In genomic region chr2:241309684-241310117, GRCh38 we compare ENCODE assay signal across 9 cellular contexts. TPM values are rescaled to one million over a fixed set of nuclear protein-coding genes. Genes with fewer than 3 reads are reported as not detected.
DNase-seq lines count a peak whose midpoint lies in the region; ATAC-seq, FAIRE-seq and TF ChIP-seq lines count a peak whose summit lies in the region.
"Had no signal": no experiment of that assay in that cellular context is flagged by ENCODE, and none has a peak within 500 bp of the region (broad histone marks: within the 10 kb centered on the region; RNA-seq: fewer than 3 reads in every experiment).

No MANE protein-coding gene starts in this region.

- no peaks in the 10 kb centered on the region for H3K27me3 ChIP-seq in CD4-positive, CD25-positive, alpha-beta regulatory T cell (ENCODE audit: control insufficient read depth, insufficient read depth, low read length)
- H3K27me3 ChIP-seq in OCI-LY3 (ENCODE audit: low read depth, low read length) (no peaks in the 10 kb centered on the region), right lobe of liver (no peaks in the 10 kb centered on the region)

- 0 out of 2 replicates have a peak overlapping the region, but pooled peaks have one; percentile 9 for H3K9ac ChIP-seq in OCI-LY3 (ENCODE audit: low read length)

- peak overlapping the region; percentile 42 for H3K27ac ChIP-seq in CD4-positive, CD25-positive, alpha-beta regulatory T cell (ENCODE audit: insufficient read depth, low read length, poor library complexity, severe bottlenecking)
- H3K27ac ChIP-seq in OCI-LY3 (ENCODE audit: low read length) (peak overlapping the region; percentile 22; the same call in 1 of the 2 replicates), right lobe of liver (peak overlapping the region in 1 of 3 donors; percentile 29)

- no peaks in the 10 kb centered on the region for H3K9me3 ChIP-seq in CD4-positive, CD25-positive, alpha-beta regulatory T cell (ENCODE audit: control insufficient read depth in 2 of 2, low read length in 2 of 2)
- H3K9me3 ChIP-seq in OCI-LY3 (ENCODE audit: insufficient read depth, low read length) (no peaks in the 10 kb centered on the region), right lobe of liver (no peaks in the 10 kb centered on the region)

- H3K4me1 ChIP-seq in CD4-positive, CD25-positive, alpha-beta regulatory T cell (ENCODE audit: control insufficient read depth, insufficient read depth, low read length, poor library complexity, severe bottlenecking) = peaks cover 31% of the 10 kb centered on the region
- H3K4me1 ChIP-seq in OCI-LY3 (ENCODE audit: low read length) = peaks cover 36% of the 10 kb centered on the region
- H3K4me1 ChIP-seq in right lobe of liver = peaks cover 0 to 64% (median 20%) of the 10 kb centered on the region in 4 donors

- H2AFZ ChIP-seq in OCI-LY3 (ENCODE audit: low read depth, low read length) = no peak overlapping the region

- peak overlapping the region; percentile 40; the same call in 1 of the 2 replicates for H3K4me2 ChIP-seq in OCI-LY3 (ENCODE audit: low read length)

- H3K36me3 ChIP-seq in CD4-positive, CD25-positive, alpha-beta regulatory T cell (ENCODE audit: control insufficient read depth, insufficient read depth, low read length) = peaks cover 3% of the 10 kb centered on the region
- H3K36me3 ChIP-seq in OCI-LY3 (replicated peaks; ENCODE audit: low read depth, low read length) (no peaks in the 10 kb centered on the region), right lobe of liver (peaks cover 0 to 3% (median 0%) of the 10 kb centered on the region in 4 donors)

- DNase-seq in CD4-positive, CD25-positive, alpha-beta regulatory T cell = peak; percentile 10 to 79 (median 32)
- DNase-seq in H54 (ENCODE audit: insufficient read length, low spot score) = peak; percentile 38
- DNase-seq in activated T-helper 1 cell treated with anti-CD3 and anti-CD28 coated beads, Interleukin-12 subunit alpha, Interleukin-12 subunit beta, Interleukin-2, Interleukin-4 antibody, amounts not matched to agents 30 ng/mL and 10 ng/mL and 1 ng/mL, durations not matched to agents 14 hours and 24 hours and 36 hours (ENCODE audit: low spot score) = peak; percentile 57
- DNase-seq in right lobe of liver = no peak
- peak in 5 of 6 experiments; percentile 24 to 53 (median 37) for DNase-seq in stimulated activated naive CD4-positive, alpha-beta T cell (lab: John Stamatoyannopoulos, UW)
- no peak for DNase-seq in NCI-H128 (lab: John Stamatoyannopoulos, UW; ENCODE audit: unreplicated experiment)
- DNase-seq in NCI-H1048 (lab: John Stamatoyannopoulos, UW) = no peak

- TF ChIP-seq CTCF in OCI-LY3 (IDR thresholded peaks at IDR 0.05; ENCODE audit: low read depth, low read length) (no peak), right lobe of liver (IDR thresholded peaks at IDR 0.05) (no peak)

- TF ChIP-seq POLR2A in H54 (IDR thresholded peaks at IDR 0.05; ENCODE audit: low read depth, low read length) (no peak), right lobe of liver (IDR thresholded peaks at IDR 0.05) (no peak)

- intact Hi-C loops in activated T-helper 1 cell treated with anti-CD3 and anti-CD28 coated beads, Interleukin-12 subunit alpha, Interleukin-12 subunit beta, Interleukin-2, Interleukin-4 antibody, amounts not matched to agents 30 ng/mL and 10 ng/mL and 1 ng/mL, durations not matched to agents 14 hours and 24 hours and 36 hours (cut with micrococcal nuclease) = no loop called here
- intact Hi-C loops in right lobe of liver (cut with DNase I) = no loop called here

- peak; percentile 93 to 96 for ATAC-seq in CD4-positive, CD25-positive, alpha-beta regulatory T cell (ENCODE audit: low read depth in 2 of 2)
- peak; percentile 28 to 53 (median 48) for ATAC-seq in right lobe of liver

- peaks cover 11% of the 10 kb centered on the region for H3K36me3 Mint-ChIP-seq in CD4-positive, CD25-positive, alpha-beta regulatory T cell
- H3K36me3 Mint-ChIP-seq in activated T-helper 1 cell treated with anti-CD3 and anti-CD28 coated beads, Interleukin-12 subunit alpha, Interleukin-12 subunit beta, Interleukin-2, Interleukin-4 antibody, amounts not matched to agents 30 ng/mL and 10 ng/mL and 1 ng/mL, durations not matched to agents 14 hours and 24 hours and 36 hours (ENCODE audit: low read depth) = peaks cover 22% of the 10 kb centered on the region

- no peak for FAIRE-seq in H54 (lab: Jason Lieb, UNC)
- FAIRE-seq: G401.6 had no signal

- peaks cover 66% of the 10 kb centered on the region for H4K20me1 ChIP-seq in OCI-LY3 (ENCODE audit: insufficient read depth, low read length)

- H3K27ac Mint-ChIP-seq in CD4-positive, CD25-positive, alpha-beta regulatory T cell = peak overlapping the region; percentile 66 to 88 (median 85)
- peak overlapping the region; percentile 83 for H3K27ac Mint-ChIP-seq in activated T-helper 1 cell treated with anti-CD3 and anti-CD28 coated beads, Interleukin-12 subunit alpha, Interleukin-12 subunit beta, Interleukin-2, Interleukin-4 antibody, amounts not matched to agents 30 ng/mL and 10 ng/mL and 1 ng/mL, durations not matched to agents 14 hours and 24 hours and 36 hours

- no peak overlapping the region for H3K4me3 ChIP-seq in CD4-positive, CD25-positive, alpha-beta regulatory T cell (ENCODE audit: low read depth, low read length)
- H3K4me3 ChIP-seq in OCI-LY3 (ENCODE audit: low read length) (no peak overlapping the region), right lobe of liver (no peak overlapping the region)

- WGBS in right lobe of liver (ENCODE audit: insufficient coverage, low coverage, low lambda C conversion rate, missing lambda C conversion rate) = 36% methylated on average over 2 of the region's 2 CpGs

- peak overlapping the region in 3 of 4 donors; percentile 59 to 89 (median 81) for H3K4me3 Mint-ChIP-seq in CD4-positive, CD25-positive, alpha-beta regulatory T cell
- peak overlapping the region; percentile 74 for H3K4me3 Mint-ChIP-seq in activated T-helper 1 cell treated with anti-CD3 and anti-CD28 coated beads, Interleukin-12 subunit alpha, Interleukin-12 subunit beta, Interleukin-2, Interleukin-4 antibody, amounts not matched to agents 30 ng/mL and 10 ng/mL and 1 ng/mL, durations not matched to agents 14 hours and 24 hours and 36 hours

- peaks cover 29 to 74% (median 60%) of the 10 kb centered on the region in 4 donors for H3K4me1 Mint-ChIP-seq in CD4-positive, CD25-positive, alpha-beta regulatory T cell
- H3K4me1 Mint-ChIP-seq in activated T-helper 1 cell treated with anti-CD3 and anti-CD28 coated beads, Interleukin-12 subunit alpha, Interleukin-12 subunit beta, Interleukin-2, Interleukin-4 antibody, amounts not matched to agents 30 ng/mL and 10 ng/mL and 1 ng/mL, durations not matched to agents 14 hours and 24 hours and 36 hours (ENCODE audit: low read depth) = peaks cover 63% of the 10 kb centered on the region

- H3K79me2 ChIP-seq in OCI-LY3 (ENCODE audit: low read length) = peaks cover 99% of the 10 kb centered on the region

- H3K9me3 Mint-ChIP-seq in CD4-positive, CD25-positive, alpha-beta regulatory T cell = no peaks in the 10 kb centered on the region
- H3K9me3 Mint-ChIP-seq in activated T-helper 1 cell treated with anti-CD3 and anti-CD28 coated beads, Interleukin-12 subunit alpha, Interleukin-12 subunit beta, Interleukin-2, Interleukin-4 antibody, amounts not matched to agents 30 ng/mL and 10 ng/mL and 1 ng/mL, durations not matched to agents 14 hours and 24 hours and 36 hours = no peaks in the 10 kb centered on the region

- H3K27me3 Mint-ChIP-seq in CD4-positive, CD25-positive, alpha-beta regulatory T cell = no peaks in the 10 kb centered on the region
- no peaks in the 10 kb centered on the region for H3K27me3 Mint-ChIP-seq in activated T-helper 1 cell treated with anti-CD3 and anti-CD28 coated beads, Interleukin-12 subunit alpha, Interleukin-12 subunit beta, Interleukin-2, Interleukin-4 antibody, amounts not matched to agents 30 ng/mL and 10 ng/mL and 1 ng/mL, durations not matched to agents 14 hours and 24 hours and 36 hours (ENCODE audit: insufficient read depth)

RNA-seq across cellular contexts. Expression of gene HDLBP, which starts 5.8 kb away (rescaled TPM):
- total RNA-seq in CD4-positive, CD25-positive, alpha-beta regulatory T cell = 121 TPM
- polyA plus RNA-seq in CD4-positive, CD25-positive, alpha-beta regulatory T cell = 10 to 100 TPM; 33.6 to 42.6 (median 41.3) TPM
- total RNA-seq in activated T-helper 1 cell treated with anti-CD3 and anti-CD28 coated beads, Interleukin-12 subunit alpha, Interleukin-12 subunit beta, Interleukin-2, Interleukin-4 antibody, amounts not matched to agents 30 ng/mL and 10 ng/mL and 1 ng/mL, durations not matched to agents 14 hours and 24 hours and 36 hours = 270 and 273 TPM in 2 replicates
- 100 to 1,000 TPM; 341 to 557 (median 479) TPM for total RNA-seq in right lobe of liver

RNA-seq across cellular contexts. Expression of gene SEPTIN2, which starts 6.0 kb away (rescaled TPM):
- 191 TPM for total RNA-seq in CD4-positive, CD25-positive, alpha-beta regulatory T cell
- polyA plus RNA-seq in CD4-positive, CD25-positive, alpha-beta regulatory T cell = 100 to 1,000 TPM; 131 to 186 (median 159) TPM
- 203 and 219 TPM in 2 replicates for total RNA-seq in activated T-helper 1 cell treated with anti-CD3 and anti-CD28 coated beads, Interleukin-12 subunit alpha, Interleukin-12 subunit beta, Interleukin-2, Interleukin-4 antibody, amounts not matched to agents 30 ng/mL and 10 ng/mL and 1 ng/mL, durations not matched to agents 14 hours and 24 hours and 36 hours
- 10 to 100 TPM; 66.6 to 97.9 (median 86.2) TPM for total RNA-seq in right lobe of liver

RNA-seq across cellular contexts. Expression of gene FARP2, which starts 46.4 kb away (rescaled TPM):
- 34.9 TPM for total RNA-seq in CD4-positive, CD25-positive, alpha-beta regulatory T cell
- polyA plus RNA-seq in CD4-positive, CD25-positive, alpha-beta regulatory T cell = 1 to 10 TPM; 3.0 to 7.4 (median 6.9) TPM
- 36.6 and 40.9 TPM in 2 replicates for total RNA-seq in activated T-helper 1 cell treated with anti-CD3 and anti-CD28 coated beads, Interleukin-12 subunit alpha, Interleukin-12 subunit beta, Interleukin-2, Interleukin-4 antibody, amounts not matched to agents 30 ng/mL and 10 ng/mL and 1 ng/mL, durations not matched to agents 14 hours and 24 hours and 36 hours
- 10 to 100 TPM; 13.3 to 41.3 (median 28.7) TPM for total RNA-seq in right lobe of liver

Comparison
In these comparisons a context has a peak if more than half of its experiments do, and no peak if none do; other contexts are left out.
1. DNase-seq: peak in CD4-positive, CD25-positive, alpha-beta regulatory T cell (3 of 3), H54 (single experiment), activated T-helper 1 cell treated with anti-CD3 and anti-CD28 coated beads, Interleukin-12 subunit alpha, Interleukin-12 subunit beta, Interleukin-2, Interleukin-4 antibody, amounts not matched to agents 30 ng/mL and 10 ng/mL and 1 ng/mL, durations not matched to agents 14 hours and 24 hours and 36 hours (single experiment) and stimulated activated naive CD4-positive, alpha-beta T cell (5 of 6); none in right lobe of liver (0 of 3), NCI-H128 (single experiment) and NCI-H1048 (single experiment).